ENCODE assay signal across 19 cellular contexts in genomic region chr17:35665662-35666061, GRCh38.
"Had no signal": no experiment of that assay in that cellular context is flagged by ENCODE, and none has a peak within 500 bp of the region (broad histone marks: within the 10 kb centered on the region; RNA-seq: fewer than 3 reads in every experiment).

No MANE protein-coding gene starts in this region.

- FAIRE-seq: endothelial cell of umbilical vein, frontal cortex, islet of Langerhans, keratinocyte had no signal

- DNase-seq: colonic mucosa; cortex of kidney; effector memory CD4-positive, alpha-beta T cell; foreskin keratinocyte; glutamatergic neuron; head of caudate nucleus; heart right ventricle; hippocampal formation; left cardiac atrium; left ventricle myocardium inferior; lower lobe of right lung; mucosa of descending colon; naive B cell had no signal

- ATAC-seq: foreskin keratinocyte, gastroesophageal sphincter, heart right ventricle, lower lobe of right lung, mucosa of descending colon had no signal

- H3K9me3 ChIP-seq: colonic mucosa, esophagus muscularis mucosa, gastroesophageal sphincter, heart right ventricle, left ventricle myocardium inferior, lower lobe of right lung, mucosa of descending colon had no signal

- H3K4me3 ChIP-seq: colonic mucosa, esophagus muscularis mucosa, gastroesophageal sphincter, heart right ventricle, left ventricle myocardium inferior, lower lobe of right lung, mucosa of descending colon had no signal

- H3K27me3 ChIP-seq: colonic mucosa, esophagus muscularis mucosa, foreskin keratinocyte, gastroesophageal sphincter, heart right ventricle had no signal

- H3K36me3 ChIP-seq: colonic mucosa had no signal

- H3K4me1 ChIP-seq: colonic mucosa, foreskin keratinocyte, gastroesophageal sphincter, lower lobe of right lung had no signal

- H3K27ac ChIP-seq: colonic mucosa, esophagus muscularis mucosa, foreskin keratinocyte, gastroesophageal sphincter, heart right ventricle, left ventricle myocardium inferior, lower lobe of right lung had no signal
